ENCODE assay signal across 29 cellular contexts in the genomic region with DNA sequence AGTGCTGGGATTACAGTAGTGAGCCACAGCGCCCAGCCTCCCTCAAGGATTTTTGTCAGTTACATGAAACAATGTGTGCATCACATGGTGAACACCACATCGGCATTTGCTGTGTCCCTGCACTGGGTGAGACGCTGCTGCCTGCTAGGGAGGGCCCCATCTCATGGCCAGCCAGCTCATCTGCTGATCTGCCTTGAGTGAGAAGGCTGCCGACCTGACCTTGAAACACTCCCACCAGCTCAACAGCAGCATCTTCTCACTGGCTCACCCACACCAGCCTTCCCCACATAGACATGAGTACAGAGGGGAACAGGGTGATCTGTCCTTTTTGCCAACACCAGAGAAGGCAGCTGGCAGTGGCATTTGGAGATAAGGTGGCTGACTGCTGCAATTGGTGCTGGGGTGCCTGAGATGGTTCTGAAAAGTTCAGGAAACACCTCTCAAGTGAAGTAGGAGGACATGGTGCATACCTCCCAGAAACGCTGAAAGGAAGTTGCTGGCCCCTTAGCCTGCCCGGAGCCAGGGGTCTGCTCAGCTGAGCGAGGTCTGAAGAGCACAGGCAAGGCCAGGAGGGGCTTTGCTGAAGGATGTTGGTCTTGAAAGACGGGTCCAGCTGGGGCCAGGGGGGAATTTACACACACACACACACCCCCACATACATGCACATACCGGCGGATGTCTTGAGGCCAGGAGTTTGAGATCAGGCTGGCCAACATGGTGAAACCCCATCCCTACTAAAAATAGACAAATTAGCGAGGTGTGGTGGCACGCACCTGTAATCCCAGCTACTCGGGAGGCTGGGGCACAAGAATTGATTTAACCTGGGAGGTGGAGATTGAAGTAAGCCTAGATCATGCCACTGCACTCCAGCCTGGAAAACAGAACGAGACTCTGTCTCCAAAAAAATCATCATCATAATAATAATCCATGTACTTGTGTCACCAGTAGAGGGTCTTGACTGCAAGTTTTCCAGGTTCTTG. TPM values are rescaled to one million over a fixed set of nuclear protein-coding genes. Genes with fewer than 3 reads are reported as not detected.
DNase-seq lines count a peak whose midpoint lies in the region; ATAC-seq and TF ChIP-seq lines count a peak whose summit lies in the region.
"Had no signal": no experiment of that assay in that cellular context is flagged by ENCODE, and none has a peak within 500 bp of the region (broad histone marks: within the 10 kb centered on the region; RNA-seq: fewer than 3 reads in every experiment).

No MANE protein-coding gene starts in this region.

- no peaks in the 10 kb centered on the region for H3K36me3 ChIP-seq in right lobe of liver
- H3K36me3 ChIP-seq: ascending aorta, BE2C, Peyer's patch, sigmoid colon, SJSA1, upper lobe of left lung had no signal

- no peaks in the 10 kb centered on the region for H3K4me1 Mint-ChIP-seq in activated naive CD4-positive, alpha-beta T cell treated with anti-CD3 and anti-CD28 coated beads, Interleukin-2, amount 50 U/mL, for 24 hours
- no peaks in the 10 kb centered on the region for H3K4me1 Mint-ChIP-seq in stimulated activated effector memory CD8-positive, alpha-beta T cell treated with anti-CD3 and anti-CD28 coated beads, Interleukin-12 subunit alpha, Interleukin-12 subunit beta, amount 100 ng/mL, for 72 hours
- H3K4me1 Mint-ChIP-seq: activated naive CD4-positive, alpha-beta T cell treated with anti-CD3 and anti-CD28 coated beads, Interleukin-2, amount 10 ng/mL, durations not matched to agents 7 days and 5 days; central memory CD8-positive, alpha-beta T cell; natural killer cell had no signal

- peak overlapping the region in 1 of 3 donors; percentile 55 for H3K27ac ChIP-seq in right lobe of liver
- H3K27ac ChIP-seq: 22Rv1, ascending aorta, dorsolateral prefrontal cortex, KMS-11, parathyroid adenoma, sigmoid colon, SJSA1 had no signal

- intact Hi-C loops in Right ventricle myocardium superior (cut with DNase I): no loop called here
- intact Hi-C loops in right lobe of liver (cut with DNase I): no loop called here

- H3K36me3 Mint-ChIP-seq in activated naive CD4-positive, alpha-beta T cell treated with anti-CD3 and anti-CD28 coated beads, Interleukin-2, amount 50 U/mL, for 24 hours: no peaks in the 10 kb centered on the region
- no peaks in the 10 kb centered on the region for H3K36me3 Mint-ChIP-seq in stimulated activated effector memory CD8-positive, alpha-beta T cell treated with anti-CD3 and anti-CD28 coated beads, Interleukin-12 subunit alpha, Interleukin-12 subunit beta, amount 100 ng/mL, for 72 hours
- H3K36me3 Mint-ChIP-seq: activated naive CD4-positive, alpha-beta T cell treated with anti-CD3 and anti-CD28 coated beads, Interleukin-2, amount 10 ng/mL, durations not matched to agents 7 days and 5 days; natural killer cell had no signal

- ATAC-seq in Right ventricle myocardium superior (ENCODE audit: poor library complexity) (peak; percentile 89), right lobe of liver (no peak), HG03442 (IDR thresholded peaks at IDR 0.05; ENCODE audit: unreplicated experiment) (no peak)
- peak; percentile 28 for ATAC-seq in stimulated activated effector memory CD8-positive, alpha-beta T cell treated with anti-CD3 and anti-CD28 coated beads, Interleukin-12 subunit alpha, Interleukin-12 subunit beta, amount 100 ng/mL, for 72 hours
- ATAC-seq: natural killer cell had no signal

- no peak for TF ChIP-seq POLR2A in right lobe of liver (IDR thresholded peaks at IDR 0.05)

- no peaks in the 10 kb centered on the region for H3K27me3 Mint-ChIP-seq in activated naive CD4-positive, alpha-beta T cell treated with anti-CD3 and anti-CD28 coated beads, Interleukin-2, amount 50 U/mL, for 24 hours

- TF ChIP-seq CTCF in right lobe of liver (IDR thresholded peaks at IDR 0.05): no peak

- in situ Hi-C loops in ACHN (cut with HindIII; ENCODE audit: low pct_ligation_motif_present, low pct_unique_long_range_greater_than_20kb, low sequenced_read_pairs): no loop called here

- H3K4me3 ChIP-seq in right lobe of liver: peak overlapping the region in 2 of 3 donors; percentile 10 to 43
- H3K4me3 ChIP-seq: ascending aorta, dorsolateral prefrontal cortex, sigmoid colon, SJSA1, upper lobe of left lung had no signal

- 72% methylated on average over 7 of the region's 14 CpGs for WGBS in right lobe of liver (ENCODE audit: insufficient coverage, low coverage, low lambda C conversion rate, missing lambda C conversion rate)

- no peaks in the 10 kb centered on the region for H3K9me3 Mint-ChIP-seq in activated naive CD4-positive, alpha-beta T cell treated with anti-CD3 and anti-CD28 coated beads, Interleukin-2, amount 50 U/mL, for 24 hours
- H3K9me3 Mint-ChIP-seq in stimulated activated effector memory CD8-positive, alpha-beta T cell treated with anti-CD3 and anti-CD28 coated beads, Interleukin-12 subunit alpha, Interleukin-12 subunit beta, amount 100 ng/mL, for 72 hours: no peaks in the 10 kb centered on the region
- H3K9me3 Mint-ChIP-seq: activated naive CD4-positive, alpha-beta T cell treated with anti-CD3 and anti-CD28 coated beads, Interleukin-2, amount 10 ng/mL, durations not matched to agents 7 days and 5 days; central memory CD8-positive, alpha-beta T cell; natural killer cell had no signal

- no peaks in the 10 kb centered on the region for H3K27me3 ChIP-seq in right lobe of liver
- H3K27me3 ChIP-seq: ascending aorta, BE2C, dorsolateral prefrontal cortex, Peyer's patch, sigmoid colon, SJSA1, upper lobe of left lung had no signal

- H3K4me3 Mint-ChIP-seq in activated naive CD4-positive, alpha-beta T cell treated with anti-CD3 and anti-CD28 coated beads, Interleukin-2, amount 50 U/mL, for 24 hours: no peak overlapping the region
- H3K4me3 Mint-ChIP-seq in stimulated activated effector memory CD8-positive, alpha-beta T cell treated with anti-CD3 and anti-CD28 coated beads, Interleukin-12 subunit alpha, Interleukin-12 subunit beta, amount 100 ng/mL, for 72 hours: no peak overlapping the region
- H3K4me3 Mint-ChIP-seq: activated naive CD4-positive, alpha-beta T cell treated with anti-CD3 and anti-CD28 coated beads, Interleukin-2, amount 10 ng/mL, durations not matched to agents 7 days and 5 days; central memory CD8-positive, alpha-beta T cell; natural killer cell had no signal

- peak overlapping the region; percentile 12 for H3K27ac Mint-ChIP-seq in activated naive CD4-positive, alpha-beta T cell treated with anti-CD3 and anti-CD28 coated beads, Interleukin-2, amount 50 U/mL, for 24 hours
- no peak overlapping the region for H3K27ac Mint-ChIP-seq in stimulated activated effector memory CD8-positive, alpha-beta T cell treated with anti-CD3 and anti-CD28 coated beads, Interleukin-12 subunit alpha, Interleukin-12 subunit beta, amount 100 ng/mL, for 72 hours
- H3K27ac Mint-ChIP-seq: activated naive CD4-positive, alpha-beta T cell treated with anti-CD3 and anti-CD28 coated beads, Interleukin-2, amount 10 ng/mL, durations not matched to agents 7 days and 5 days; natural killer cell had no signal

- H3K9me3 ChIP-seq in right lobe of liver: no peaks in the 10 kb centered on the region
- H3K9me3 ChIP-seq: ascending aorta, BE2C, Peyer's patch, sigmoid colon, SJSA1, upper lobe of left lung had no signal

- no peak for DNase-seq in activated naive CD4-positive, alpha-beta T cell (lab: John Stamatoyannopoulos, UW)
- DNase-seq in Right ventricle myocardium superior (peak; percentile 70), right lobe of liver (peak in 1 of 3 donors; percentile 31), NCI-H69 (lab: John Stamatoyannopoulos, UW) (no peak), ACHN (no peak)
- DNase-seq in stimulated activated effector memory CD8-positive, alpha-beta T cell treated with anti-CD3 and anti-CD28 coated beads, Interleukin-12 subunit alpha, Interleukin-12 subunit beta, amount 100 ng/mL, for 72 hours (ENCODE audit: low spot score in 2 of 2): no peak
- DNase-seq: activated naive CD4-positive, alpha-beta T cell treated with anti-CD3 and anti-CD28 coated beads, Interleukin-2, amount 10 ng/mL, durations not matched to agents 7 days and 5 days; activated T-cell treated with anti-CD3 and anti-CD28 coated beads, Interleukin-2, amount 50 U/mL, for 48 hours; BE2C; GF-D8; midbrain; natural killer cell; NCI-H1417 treated with DMSO at 0.1 percent for 48 hours; NCI-H2107; NCI-H446 treated with DMSO at 0.1 percent for 48 hours; NK-92 treated with Interleukin-12 subunit alpha and Interleukin-12 subunit beta, amount 100 ng/mL, for 24 hours; sigmoid colon; T-helper 1 cell; upper lobe of left lung had no signal

- no peaks in the 10 kb centered on the region for H3K4me1 ChIP-seq in right lobe of liver
- H3K4me1 ChIP-seq: ascending aorta, BE2C, parathyroid adenoma, Peyer's patch, sigmoid colon, SJSA1 had no signal

RNA-seq across cellular contexts. Expression of a gene that starts 14.3 kb away (rescaled TPM):
- total RNA-seq in Right ventricle myocardium superior (107 TPM), right lobe of liver (10 to 100 TPM in 5 of 6 experiments, 1 to 10 TPM in 1; 9.2 to 22.4 (median 13.9) TPM)

Comparison
In these comparisons a context has a peak if more than half of its experiments do, and no peak if none do; other contexts are left out.
1. ATAC-seq: peak in Right ventricle myocardium superior (single experiment) and stimulated activated effector memory CD8-positive, alpha-beta T cell treated with anti-CD3 and anti-CD28 coated beads, Interleukin-12 subunit alpha, Interleukin-12 subunit beta, amount 100 ng/mL, for 72 hours (single experiment); none in right lobe of liver (0 of 4) and HG03442 (single experiment).